Comparison of ENCODE assay signal across 8 cellular contexts in the genomic region with DNA sequence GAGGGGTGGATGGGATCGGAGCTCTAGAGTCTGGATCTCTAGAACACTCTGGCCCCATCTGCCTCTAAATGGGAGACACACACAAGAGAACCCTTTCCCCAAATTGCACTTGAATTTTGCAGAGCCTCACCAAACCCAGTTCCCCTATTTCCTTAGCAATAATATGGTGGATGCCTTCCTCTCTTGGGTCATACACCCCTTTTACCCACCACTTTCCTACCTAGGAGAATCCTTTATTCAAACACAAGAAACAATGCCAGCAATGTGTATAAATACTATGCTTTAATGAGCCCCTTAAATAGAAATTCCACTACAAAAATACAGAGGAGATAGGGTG. TPM values are rescaled to one million over a fixed set of nuclear protein-coding genes. Genes with fewer than 3 reads are reported as not detected.
A peak's percentile ranks its signal among the peaks of the same experiment; 100 is the strongest.
DNase-seq lines count a peak whose midpoint lies in the region; ATAC-seq and TF ChIP-seq lines count a peak whose summit lies in the region.

No MANE protein-coding gene starts in this region.

- intact Hi-C loops in gastrocnemius medialis (cut with DNase I; ENCODE audit: low total_unique reads) = no loop called here

- peak overlapping the region; percentile 90 for H3K27ac ChIP-seq in GM23248
- H3K27ac ChIP-seq in SU-DHL-6 (ENCODE audit: low read depth, low read length) = peak overlapping the region; percentile 74
- peak overlapping the region; percentile 92 to 98 (median 94) for H3K27ac ChIP-seq in gastrocnemius medialis

- H3F3A ChIP-seq in GM23248 (ENCODE audit: insufficient read depth) (peaks cover 20% of the 10 kb centered on the region), SU-DHL-6 (ENCODE audit: insufficient read depth) (peaks cover 5% of the 10 kb centered on the region; the same call in 1 of the 2 replicates)

- H3K4me3 ChIP-seq in GM23248 = peak overlapping the region; percentile 95
- peak overlapping the region; percentile 93 for H3K4me3 ChIP-seq in SU-DHL-6 (ENCODE audit: insufficient read depth, low read length, poor library complexity, severe bottlenecking)
- H3K4me3 ChIP-seq in fibroblast of pulmonary artery (replicated peaks; ENCODE audit: low read depth, low read length) = peak overlapping the region; percentile 80
- H3K4me3 ChIP-seq in gastrocnemius medialis = peak overlapping the region; percentile 73 to 98 (median 92)

- H3K9me3 ChIP-seq in GM23248 (ENCODE audit: low read depth) = no peaks in the 10 kb centered on the region
- no peaks in the 10 kb centered on the region for H3K9me3 ChIP-seq in SU-DHL-6 (ENCODE audit: insufficient read depth, low read length)
- H3K9me3 ChIP-seq in gastrocnemius medialis = no peaks in the 10 kb centered on the region

- H4K20me1 ChIP-seq in GM23248 (ENCODE audit: insufficient read depth) (no peaks in the 10 kb centered on the region), SU-DHL-6 (ENCODE audit: low read depth, low read length) (no peaks in the 10 kb centered on the region)

- peaks cover 35% of the 10 kb centered on the region for H3K79me2 ChIP-seq in GM23248 (ENCODE audit: insufficient read depth)
- H3K79me2 ChIP-seq in SU-DHL-6 (ENCODE audit: insufficient read depth, low read length) = peaks cover 16% of the 10 kb centered on the region

- H2AFZ ChIP-seq in GM23248 = peak overlapping the region; percentile 81
- peak overlapping the region; percentile 17 for H2AFZ ChIP-seq in SU-DHL-6 (ENCODE audit: low read depth, low read length, severe bottlenecking)

- WGBS in GM23248 (ENCODE audit: low coverage in 1 of 2, low lambda C conversion rate in 2 of 2, missing lambda C conversion rate in 2 of 2), 2 experiments = 0% methylated on average over 1 of the region's 1 CpG

- H3K27me3 ChIP-seq in GM23248 (replicated peaks; ENCODE audit: insufficient read depth) = no peaks in the 10 kb centered on the region
- H3K27me3 ChIP-seq in SU-DHL-6 (ENCODE audit: low read length) = no peaks in the 10 kb centered on the region
- H3K27me3 ChIP-seq in gastrocnemius medialis = no peaks in the 10 kb centered on the region

- no peak for TF ChIP-seq POLR2A in gastrocnemius medialis (IDR thresholded peaks at IDR 0.05)

- H3K36me3 ChIP-seq in GM23248 (ENCODE audit: low read depth) (peaks cover 26% of the 10 kb centered on the region), SU-DHL-6 (ENCODE audit: low read length) (peaks cover 16% of the 10 kb centered on the region), gastrocnemius medialis (peaks cover 0 to 37% of the 10 kb centered on the region in 2 donors)

- H3K4me2 ChIP-seq in GM23248 (ENCODE audit: unreplicated experiment) = peak overlapping the region; percentile 99
- peak overlapping the region; percentile 90 for H3K4me2 ChIP-seq in SU-DHL-6 (ENCODE audit: low read depth, low read length, poor library complexity, severe bottlenecking)

- in situ Hi-C loops in GM23248 (cut with MboI) = no loop called here
- in situ Hi-C loops in gastrocnemius medialis (cut with MboI; ENCODE audit: low sequenced_read_pairs in 4 of 4) = no loop called here

- H3K9ac ChIP-seq in GM23248 (peak overlapping the region; percentile 91), SU-DHL-6 (ENCODE audit: low read length) (peak overlapping the region; percentile 71)

- H3K4me1 ChIP-seq in GM23248 (ENCODE audit: insufficient read depth) (peaks cover 39% of the 10 kb centered on the region), gastrocnemius medialis (peaks cover 29 to 33% of the 10 kb centered on the region in 2 donors)

- H3K9me2 ChIP-seq in GM23248 (ENCODE audit: insufficient read depth) (no peaks in the 10 kb centered on the region), SU-DHL-6 (replicated peaks; ENCODE audit: insufficient read depth, low read length) (no peaks in the 10 kb centered on the region)

- no peak for DNase-seq in GM23248
- DNase-seq in fibroblast of pulmonary artery (ENCODE audit: low read depth) = no peak
- no peak for DNase-seq in gastrocnemius medialis
- DNase-seq in stimulated activated naive CD4-positive, alpha-beta T cell (lab: John Stamatoyannopoulos, UW) = no peak
- DNase-seq in NCI-H345 treated with DMSO at 0.1 percent for 48 hours (lab: John Stamatoyannopoulos, UW; ENCODE audit: unreplicated experiment) = no peak

- TF ChIP-seq CTCF in SU-DHL-6 (IDR thresholded peaks at IDR 0.05; ENCODE audit: insufficient read depth, low read length, poor library complexity, severe bottlenecking) (no peak), fibroblast of pulmonary artery (IDR thresholded peaks at IDR 0.05; ENCODE audit: low read length, missing control alignments) (no peak), gastrocnemius medialis (IDR thresholded peaks at IDR 0.05 in 4 of 5, conservative IDR thresholded peaks at IDR 0.05 in 1 of 5) (no peak)

- ATAC-seq in gastrocnemius medialis (no peak), GM18520 (IDR thresholded peaks at IDR 0.05; ENCODE audit: unreplicated experiment) (no peak), HG03342 (IDR thresholded peaks at IDR 0.05; ENCODE audit: unreplicated experiment) (no peak)

RNA-seq across cellular contexts. Expression of gene SF3B4, which starts 0.8 kb away (rescaled TPM):
- total RNA-seq in GM23248 (2014; rRNA removed; shearing (Covaris generic)) = 12.3 and 17.5 TPM in 2 replicates
- polyA plus RNA-seq in GM23248 (2016; fragmentation: Nextera tagmentation; extraction: Ambion mirVana) = 98.0 and 106 TPM in 2 replicates
- 10 to 100 TPM in 1 of 4 donors, 1 to 10 TPM in 3; 4.4 to 17.4 (median 8.1) TPM for total RNA-seq in gastrocnemius medialis

RNA-seq across cellular contexts. Expression of gene MTMR11, which starts 8.3 kb away (rescaled TPM):
- 7.7 and 13.1 TPM in 2 replicates for total RNA-seq in GM23248 (2014; rRNA removed; shearing (Covaris generic))
- polyA plus RNA-seq in GM23248 (2016; fragmentation: Nextera tagmentation; extraction: Ambion mirVana) = 11.9 and 12.4 TPM in 2 replicates
- total RNA-seq in gastrocnemius medialis = 1 to 10 TPM; 1.2 to 4.6 (median 3.5) TPM

RNA-seq across cellular contexts. Expression of gene SV2A, which starts 10.7 kb away (rescaled TPM):
- total RNA-seq in GM23248 (2014; rRNA removed; shearing (Covaris generic)) = 0.51 and 1.1 TPM in 2 replicates
- 0.36 and 0.60 TPM in 2 replicates for polyA plus RNA-seq in GM23248 (2016; fragmentation: Nextera tagmentation; extraction: Ambion mirVana)
- under 1 TPM; 0.12 to 0.56 (median 0.30) TPM for total RNA-seq in gastrocnemius medialis

RNA-seq across cellular contexts. Expression of gene BOLA1, which starts 29.0 kb away (rescaled TPM):
- 12.3 and 16.4 TPM in 2 replicates for total RNA-seq in GM23248 (2014; rRNA removed; shearing (Covaris generic))
- polyA plus RNA-seq in GM23248 (2016; fragmentation: Nextera tagmentation; extraction: Ambion mirVana) = 18.6 and 20.1 TPM in 2 replicates
- total RNA-seq in gastrocnemius medialis = 10 to 100 TPM; 17.0 to 35.4 (median 28.7) TPM
